14 cellular contexts compared by ENCODE assay signal in genomic region chr12:66242261-66242760, GRCh38. TPM values are rescaled to one million over a fixed set of nuclear protein-coding genes. Genes with fewer than 3 reads are reported as not detected.
"Had no signal": no experiment of that assay in that cellular context is flagged by ENCODE, and none has a peak within 500 bp of the region (broad histone marks: within the 10 kb centered on the region; RNA-seq: fewer than 3 reads in every experiment).

No MANE protein-coding gene starts in this region.

- DNase-seq: activated CD4-positive, alpha-beta T cell treated with anti-CD3 and anti-CD28 coated beads for 48 hours; activated CD8-positive, alpha-beta memory T cell treated with anti-CD3 and anti-CD28 coated beads for 24 hours; activated naive CD4-positive, alpha-beta T cell treated with anti-CD3 and anti-CD28 coated beads, Interleukin-2, amount 50 U/mL, for 16 hours; activated T-cell treated with anti-CD3 and anti-CD28 coated beads, Interleukin-2, amount 50 U/mL, for 1 hour; amniotic stem cell; cerebellar nuclear complex; immature natural killer cell; pancreas; SK-N-SH had no signal

- H3K36me3 ChIP-seq: neural progenitor cell, pancreas had no signal

- H3K4me1 ChIP-seq: pancreas had no signal

- H3K27me3 ChIP-seq: neural progenitor cell, pancreas had no signal

- H3K9ac ChIP-seq: neural progenitor cell, SK-N-SH had no signal

- H3K4me2 ChIP-seq: neural progenitor cell, SK-N-SH had no signal

- H3K27ac ChIP-seq: neural progenitor cell, pancreas had no signal

- ATAC-seq: esophagus mucosa; stimulated activated memory B cell treated with anti-CD40 and anti-IgM and Interleukin-4, amounts not matched to agents 10 μg/mL and 1 μg/mL and 100 μg/mL, for 72 hours; WTC11 had no signal

- H3K4me3 ChIP-seq: neural progenitor cell, pancreas, skin epidermis had no signal

- H3K9me3 ChIP-seq: pancreas, SK-N-SH had no signal

RNA-seq across cellular contexts. Expression of gene IRAK3, which starts 53.3 kb away (rescaled TPM):
- polyA plus RNA-seq: SK-N-SH had no signal
